ENCODE assay signal across 24 cellular contexts in the genomic region with DNA sequence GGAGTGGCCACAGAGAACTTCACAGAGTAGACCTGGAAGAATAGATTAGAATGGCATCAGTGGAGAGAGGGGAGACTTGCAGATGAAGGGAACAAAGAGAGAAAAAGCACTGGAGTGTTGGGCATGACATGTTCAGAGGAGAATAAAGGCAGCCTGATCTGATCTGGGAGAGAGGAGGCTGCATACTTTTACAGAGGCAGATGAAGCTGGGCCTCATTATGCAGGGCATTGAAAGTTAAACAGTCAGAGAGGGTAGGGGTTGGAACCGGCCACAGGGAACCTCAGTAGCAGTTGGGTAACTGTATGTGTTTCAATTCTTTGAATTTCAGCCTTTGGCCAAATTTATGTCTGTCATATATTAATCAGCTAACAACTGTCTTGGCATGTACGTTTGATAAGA.
DNase-seq lines count a peak whose midpoint lies in the region; ATAC-seq, FAIRE-seq and TF ChIP-seq lines count a peak whose summit lies in the region.
"Had no signal": no experiment of that assay in that cellular context is flagged by ENCODE, and none has a peak within 500 bp of the region (broad histone marks: within the 10 kb centered on the region; RNA-seq: fewer than 3 reads in every experiment).

No MANE protein-coding gene starts in this region.

- H3K79me2 ChIP-seq in GM23338 (replicated peaks; ENCODE audit: insufficient read depth) (peaks cover 12% of the 10 kb centered on the region), astrocyte (ENCODE audit: insufficient read depth, low read length) (no peaks in the 10 kb centered on the region)

- H3K9me3 ChIP-seq in astrocyte (ENCODE audit: insufficient read depth, low read depth, low read length), result no peaks in the 10 kb centered on the region
- no peaks in the 10 kb centered on the region for H3K9me3 ChIP-seq in gastroesophageal sphincter
- H3K9me3 ChIP-seq in CD4-positive, alpha-beta memory T cell (ENCODE audit: control insufficient read depth in 1 of 2, low read length in 2 of 2), result no peaks in the 10 kb centered on the region
- H3K9me3 ChIP-seq: ascending aorta, MG63, ovary, upper lobe of right lung had no signal

- H3K27ac Mint-ChIP-seq in GM23338 (0 out of 2 replicates have a peak overlapping the region, but pooled peaks have one; percentile 36), astrocyte (ENCODE audit: unreplicated experiment) (peak overlapping the region; percentile 35), progenitor cell of endocrine pancreas (peak overlapping the region; percentile 0)
- H3K27ac Mint-ChIP-seq in CD4-positive, alpha-beta memory T cell, result no peak overlapping the region
- H3K27ac Mint-ChIP-seq: activated naive CD4-positive, alpha-beta T cell treated with anti-CD3 and anti-CD28 coated beads, Interleukin-2, amount 10 ng/mL, durations not matched to agents 7 days and 5 days; activated T-cell treated with anti-CD3 and anti-CD28 coated beads, Interleukin-2, amount 50 U/mL, for 72 hours; T-helper 1 cell treated with Interleukin-12 subunit alpha and Interleukin-12 subunit beta and Interleukin-4 antibody, amounts not matched to agents 30 μg/mL and 1 μg/mL, for 36 hours had no signal

- no peak for TF ChIP-seq CTCF in GM23338 (conservative IDR thresholded peaks at IDR 0.05; ENCODE audit: low read depth in 2 of 2)
- no peak for TF ChIP-seq CTCF in astrocyte (IDR thresholded peaks at IDR 0.05; ENCODE audit: insufficient read depth, low read depth, low read length)
- TF ChIP-seq CTCF in gastroesophageal sphincter (IDR thresholded peaks at IDR 0.05), result no peak
- no peak for TF ChIP-seq CTCF in progenitor cell of endocrine pancreas (IDR thresholded peaks at IDR 0.05; ENCODE audit: unreplicated experiment)

- H3K9me2 ChIP-seq in GM23338 (ENCODE audit: insufficient read depth), result no peaks in the 10 kb centered on the region

- intact Hi-C loops in CD4-positive, alpha-beta memory T cell (cut with micrococcal nuclease), result no loop called here

- H3K27me3 ChIP-seq in GM23338 (ENCODE audit: insufficient read depth), result no peaks in the 10 kb centered on the region
- no peaks in the 10 kb centered on the region for H3K27me3 ChIP-seq in astrocyte (ENCODE audit: insufficient read depth, low read length)
- H3K27me3 ChIP-seq in gastroesophageal sphincter, result no peaks in the 10 kb centered on the region
- no peaks in the 10 kb centered on the region for H3K27me3 ChIP-seq in CD4-positive, alpha-beta memory T cell (ENCODE audit: insufficient read depth, low read length)
- H3K27me3 ChIP-seq: ascending aorta, MG63, ovary, upper lobe of right lung had no signal

- H3K4me3 Mint-ChIP-seq in GM23338 (no peak overlapping the region), astrocyte (ENCODE audit: unreplicated experiment) (no peak overlapping the region), progenitor cell of endocrine pancreas (ENCODE audit: low read depth) (no peak overlapping the region)
- no peak overlapping the region for H3K4me3 Mint-ChIP-seq in CD4-positive, alpha-beta memory T cell
- H3K4me3 Mint-ChIP-seq: activated naive CD4-positive, alpha-beta T cell treated with anti-CD3 and anti-CD28 coated beads, Interleukin-2, amount 10 ng/mL, durations not matched to agents 7 days and 5 days; activated T-cell treated with anti-CD3 and anti-CD28 coated beads, Interleukin-2, amount 50 U/mL, for 72 hours; naive thymus-derived CD4-positive, alpha-beta T cell; T-helper 1 cell treated with Interleukin-12 subunit alpha and Interleukin-12 subunit beta and Interleukin-4 antibody, amounts not matched to agents 30 μg/mL and 1 μg/mL, for 36 hours had no signal

- POLR2A ChIA-PET in CD4-positive, alpha-beta memory T cell (lab: Charles Lee; ENCODE audit: partially characterized antibody), result no interaction called here

- no peaks in the 10 kb centered on the region for H3K9me3 Mint-ChIP-seq in GM23338
- H3K9me3 Mint-ChIP-seq in astrocyte (ENCODE audit: unreplicated experiment), result peaks cover 3% of the 10 kb centered on the region
- peaks cover 25% of the 10 kb centered on the region for H3K9me3 Mint-ChIP-seq in progenitor cell of endocrine pancreas (ENCODE audit: low read depth)
- H3K9me3 Mint-ChIP-seq in CD4-positive, alpha-beta memory T cell, result peaks cover 0 to 4% (median 0%) of the 10 kb centered on the region in 8 donors

- ATAC-seq in GM23338 (peak; percentile 81), gastroesophageal sphincter (no peak), GM19351 (IDR thresholded peaks at IDR 0.05; ENCODE audit: unreplicated experiment) (no peak), HG02678 (IDR thresholded peaks at IDR 0.05; ENCODE audit: unreplicated experiment) (no peak), HG02973 (IDR thresholded peaks at IDR 0.05; ENCODE audit: unreplicated experiment) (no peak)
- ATAC-seq: activated T-cell treated with anti-CD3 and anti-CD28 coated beads, Interleukin-2, amount 50 U/mL, for 72 hours; esophagus mucosa; naive thymus-derived CD4-positive, alpha-beta T cell; right cardiac atrium; upper lobe of right lung had no signal

- H3K36me3 ChIP-seq in GM23338 (ENCODE audit: insufficient read depth) (no peaks in the 10 kb centered on the region), astrocyte (ENCODE audit: insufficient read depth, low read length) (no peaks in the 10 kb centered on the region), gastroesophageal sphincter (no peaks in the 10 kb centered on the region)
- H3K36me3 ChIP-seq in CD4-positive, alpha-beta memory T cell (ENCODE audit: insufficient read depth, low read length), result no peaks in the 10 kb centered on the region
- H3K36me3 ChIP-seq: ascending aorta, MG63, ovary, upper lobe of right lung had no signal

- H4K20me1 ChIP-seq in GM23338 (replicated peaks; ENCODE audit: insufficient read depth) (no peaks in the 10 kb centered on the region), astrocyte (ENCODE audit: insufficient read depth, low read length) (no peaks in the 10 kb centered on the region)

- TF ChIP-seq POLR2A in gastroesophageal sphincter (IDR thresholded peaks at IDR 0.05), result no peak

- H2AFZ ChIP-seq in GM23338, result no peak overlapping the region
- H2AFZ ChIP-seq in astrocyte (ENCODE audit: low read depth, low read length), result no peak overlapping the region

- no peak for FAIRE-seq in astrocyte (lab: Jason Lieb, UNC)

- H3K4me3 ChIP-seq in GM23338 (no peak overlapping the region), astrocyte (ENCODE audit: insufficient read depth, low read depth, low read length) (no peak overlapping the region), gastroesophageal sphincter (no peak overlapping the region)
- no peak overlapping the region for H3K4me3 ChIP-seq in CD4-positive, alpha-beta memory T cell (ENCODE audit: low read length in 2 of 2)
- H3K4me3 ChIP-seq: ascending aorta, MG63, ovary, upper lobe of right lung had no signal

- WGBS in gastroesophageal sphincter (ENCODE audit: low coverage in 1 of 2), 2 donors, result 56 to 60% methylated on average over 1 of the region's 2 CpGs

- no peak overlapping the region for H3K4me2 ChIP-seq in GM23338
- no peak overlapping the region for H3K4me2 ChIP-seq in astrocyte (ENCODE audit: low read length)

- H3K4me1 ChIP-seq in GM23338 (ENCODE audit: insufficient read depth), result peaks cover 45% of the 10 kb centered on the region
- peaks cover 34% of the 10 kb centered on the region for H3K4me1 ChIP-seq in astrocyte (ENCODE audit: insufficient read depth, low read length)
- peaks cover 0 to 55% (median 0%) of the 10 kb centered on the region in 3 donors for H3K4me1 ChIP-seq in gastroesophageal sphincter
- H3K4me1 ChIP-seq in CD4-positive, alpha-beta memory T cell (ENCODE audit: insufficient read depth, low read length), result no peaks in the 10 kb centered on the region
- H3K4me1 ChIP-seq: upper lobe of right lung had no signal

- DNase-seq in GM23338 (ENCODE audit: low spot score) (peak; percentile 22), astrocyte (ENCODE audit: low read depth) (no peak), progenitor cell of endocrine pancreas (ENCODE audit: low spot score, unreplicated experiment) (no peak)
- DNase-seq in CD4-positive, alpha-beta memory T cell, result no peak
- DNase-seq: activated CD4-positive, alpha-beta T cell treated with anti-CD3 and anti-CD28 coated beads for 48 hours; activated naive CD4-positive, alpha-beta T cell treated with anti-CD3 and anti-CD28 coated beads, Interleukin-2, amount 10 ng/mL, durations not matched to agents 7 days and 5 days; activated T-cell treated with anti-CD3 and anti-CD28 coated beads, Interleukin-2, amount 50 U/mL, for 72 hours; DMS 273 treated with DMSO at 0.1 percent for 48 hours; effector CD8-positive, alpha-beta T cell; MG63; naive thymus-derived CD4-positive, alpha-beta T cell; NCI-H524; NK-92 treated with Interleukin-12 subunit alpha and Interleukin-12 subunit beta, amount 100 ng/mL, for 24 hours; ovary; right cardiac atrium; upper lobe of right lung had no signal

- H3K27me3 Mint-ChIP-seq in GM23338 (ENCODE audit: insufficient read depth, low read depth, poor library complexity) (no peaks in the 10 kb centered on the region), astrocyte (ENCODE audit: low read depth, unreplicated experiment) (no peaks in the 10 kb centered on the region), progenitor cell of endocrine pancreas (no peaks in the 10 kb centered on the region)
- no peaks in the 10 kb centered on the region for H3K27me3 Mint-ChIP-seq in CD4-positive, alpha-beta memory T cell
- H3K27me3 Mint-ChIP-seq: activated naive CD4-positive, alpha-beta T cell treated with anti-CD3 and anti-CD28 coated beads, Interleukin-2, amount 10 ng/mL, durations not matched to agents 7 days and 5 days; naive thymus-derived CD4-positive, alpha-beta T cell had no signal

- 0 out of 2 replicates have a peak overlapping the region, but pooled peaks have one; percentile 69 for H3K27ac ChIP-seq in GM23338 (ENCODE audit: low read depth)
- no peak overlapping the region for H3K27ac ChIP-seq in astrocyte (ENCODE audit: low read depth, low read length)
- peak overlapping the region in 3 of 4 donors; percentile 55 to 80 (median 79) for H3K27ac ChIP-seq in gastroesophageal sphincter
- no peak overlapping the region for H3K27ac ChIP-seq in CD4-positive, alpha-beta memory T cell (ENCODE audit: low read depth, low read length)
- H3K27ac ChIP-seq: ascending aorta, C4-2B, ovary, upper lobe of right lung had no signal

- H3K4me1 Mint-ChIP-seq in GM23338, result peaks cover 54% of the 10 kb centered on the region; the same call in 2 of the 3 replicates
- peaks cover 46% of the 10 kb centered on the region for H3K4me1 Mint-ChIP-seq in astrocyte (ENCODE audit: low read depth, unreplicated experiment)
- peaks cover 26% of the 10 kb centered on the region for H3K4me1 Mint-ChIP-seq in progenitor cell of endocrine pancreas (ENCODE audit: low read depth)
- peaks cover 26 to 49% (median 35%) of the 10 kb centered on the region in 4 donors for H3K4me1 Mint-ChIP-seq in CD4-positive, alpha-beta memory T cell
- H3K4me1 Mint-ChIP-seq: activated naive CD4-positive, alpha-beta T cell treated with anti-CD3 and anti-CD28 coated beads, Interleukin-2, amount 10 ng/mL, durations not matched to agents 7 days and 5 days had no signal

- no peak for TF ChIP-seq EP300 in gastroesophageal sphincter (IDR thresholded peaks at IDR 0.05)

- CTCF ChIA-PET in CD4-positive, alpha-beta memory T cell (lab: Charles Lee; ENCODE audit: partially characterized antibody), result no interaction called here

- H3K36me3 Mint-ChIP-seq in GM23338 (ENCODE audit: low read depth) (no peaks in the 10 kb centered on the region), astrocyte (ENCODE audit: low read depth, unreplicated experiment) (peaks cover 1% of the 10 kb centered on the region), progenitor cell of endocrine pancreas (ENCODE audit: insufficient read depth) (peaks cover 21% of the 10 kb centered on the region)
- no peaks in the 10 kb centered on the region for H3K36me3 Mint-ChIP-seq in CD4-positive, alpha-beta memory T cell

- H3F3A ChIP-seq in GM23338 (replicated peaks; ENCODE audit: low read depth), result no peaks in the 10 kb centered on the region

- no peak overlapping the region for H3K9ac ChIP-seq in astrocyte (ENCODE audit: low read length)

Comparison
In these comparisons a context has a peak if more than half of its experiments do, and no peak if none do; other contexts are left out.
1. H3K27ac ChIP-seq: peak in GM23338 (single experiment) and gastroesophageal sphincter (3 of 4); none in astrocyte (single experiment) and CD4-positive, alpha-beta memory T cell (single experiment).
2. H3K27ac Mint-ChIP-seq: peak in GM23338 (single experiment), astrocyte (single experiment) and progenitor cell of endocrine pancreas (single experiment); none in CD4-positive, alpha-beta memory T cell (0 of 7).